In genomic region chr19:45995715-45996385, GRCh38 we compare ENCODE assay signal across 8 cellular contexts. TPM values are rescaled to one million over a fixed set of nuclear protein-coding genes. Genes with fewer than 3 reads are reported as not detected.
A peak's percentile ranks its signal among the peaks of the same experiment; 100 is the strongest.
DNase-seq lines count a peak whose midpoint lies in the region; ATAC-seq, FAIRE-seq and TF ChIP-seq lines count a peak whose summit lies in the region.

No MANE protein-coding gene starts in this region.

- no peaks in the 10 kb centered on the region for H3K9me3 Mint-ChIP-seq in naive thymus-derived CD8-positive, alpha-beta T cell

- ATAC-seq in gastroesophageal sphincter (no peak), HG03565 (IDR thresholded peaks at IDR 0.05; ENCODE audit: unreplicated experiment) (no peak), HG02884 (IDR thresholded peaks at IDR 0.05; ENCODE audit: unreplicated experiment) (no peak)
- ATAC-seq in naive thymus-derived CD8-positive, alpha-beta T cell: no peak

- DNase-seq in GM12891 (ENCODE audit: insufficient read length, low spot score) (no peak), RWPE1 (ENCODE audit: low spot score) (no peak)
- DNase-seq in naive thymus-derived CD8-positive, alpha-beta T cell: no peak
- no peak for DNase-seq in activated naive CD4-positive, alpha-beta T cell (lab: John Stamatoyannopoulos, UW)

- peak; percentile 5 for FAIRE-seq in GM12891 (lab: Jason Lieb, UNC)

- H3K4me1 ChIP-seq in gastroesophageal sphincter (peaks cover 0 to 34% (median 16%) of the 10 kb centered on the region in 3 donors), skeletal muscle tissue (ENCODE audit: control insufficient read depth in 3 of 3, insufficient read depth in 3 of 3, low read length in 3 of 3) (peaks cover 13% of the 10 kb centered on the region in 3 donors)

- peaks cover 24 to 32% (median 30%) of the 10 kb centered on the region in 4 donors for H3K4me1 Mint-ChIP-seq in naive thymus-derived CD8-positive, alpha-beta T cell

- peaks cover 0 to 11% (median 6%) of the 10 kb centered on the region in 3 donors for H3K36me3 Mint-ChIP-seq in naive thymus-derived CD8-positive, alpha-beta T cell

- peaks cover 25% of the 10 kb centered on the region for H3K27me3 ChIP-seq in gastroesophageal sphincter
- peaks cover 18 to 26% (median 19%) of the 10 kb centered on the region in 3 donors for H3K27me3 ChIP-seq in skeletal muscle tissue (ENCODE audit: control insufficient read depth in 3 of 3, insufficient read depth in 3 of 3, low read length in 3 of 3)

- H3K9ac ChIP-seq in skeletal muscle tissue (ENCODE audit: low read depth in 1 of 3, low read length in 3 of 3): peak overlapping the region; percentile 90 to 96 (median 94)

- H3K27ac Mint-ChIP-seq in naive thymus-derived CD8-positive, alpha-beta T cell: no peak overlapping the region

- H3K9me3 ChIP-seq in gastroesophageal sphincter (no peaks in the 10 kb centered on the region), skeletal muscle tissue (ENCODE audit: control insufficient read depth in 3 of 3, low read length in 3 of 3) (no peaks in the 10 kb centered on the region)

- CTCF ChIA-PET in RWPE1 (lab: Yijun Ruan, JAX): interaction anchor here (0.5 to 0.9 kb wide), 2 partner anchors 20 to 195 kb away, joined by 3 read pairs; no protein-coding TSS in a partner anchor

- POLR2A ChIA-PET in RWPE1 (lab: Yijun Ruan, JAX; ENCODE audit: low non-redundant PET): no interaction called here
- POLR2A ChIA-PET in naive thymus-derived CD8-positive, alpha-beta T cell (lab: Charles Lee): interaction anchor here (0.6 to 1.7 kb wide), 6 partner anchors 12 to 1477 kb away, joined by 3 to 6 read pairs (median 5); partner anchors contain the start of genes MYPOP, QPCTL, SIX5 and SNRPD2

- TF ChIP-seq POLR2A in GM12891 (IDR thresholded peaks at IDR 0.05; ENCODE audit: low read depth, low read length) (no peak; the same call in 1 of the 2 replicates), gastroesophageal sphincter (IDR thresholded peaks at IDR 0.05) (no peak)

- H3K27me3 Mint-ChIP-seq in naive thymus-derived CD8-positive, alpha-beta T cell: peaks cover 0 to 2% (median 1%) of the 10 kb centered on the region in 5 donors

- TF ChIP-seq EP300 in gastroesophageal sphincter (IDR thresholded peaks at IDR 0.05): no peak

- no peak overlapping the region for H3K4me3 Mint-ChIP-seq in naive thymus-derived CD8-positive, alpha-beta T cell

- H3K27ac ChIP-seq in RWPE1 (peak overlapping the region; percentile 62), gastroesophageal sphincter (peak overlapping the region; percentile 62 to 86 (median 84)), skeletal muscle tissue (ENCODE audit: low read depth, low read length) (peak overlapping the region; percentile 68)

- peaks cover 0 to 7% of the 10 kb centered on the region in 2 donors for H3K36me3 ChIP-seq in gastroesophageal sphincter
- H3K36me3 ChIP-seq in skeletal muscle tissue (ENCODE audit: control insufficient read depth in 3 of 3, insufficient read depth in 3 of 3, low read length in 3 of 3): peaks cover 7% of the 10 kb centered on the region in 3 donors

- H3K4me3 ChIP-seq in gastroesophageal sphincter (peak overlapping the region; percentile 70 to 92), skeletal muscle tissue (ENCODE audit: low read length in 3 of 3) (peak overlapping the region; percentile 88 to 91 (median 89))

- TF ChIP-seq CTCF in RWPE1 (conservative IDR thresholded peaks at IDR 0.05; ENCODE audit: low read depth): no peak
- TF ChIP-seq CTCF in gastroesophageal sphincter (IDR thresholded peaks at IDR 0.05): no peak

- WGBS in gastroesophageal sphincter (ENCODE audit: low coverage in 1 of 2), 2 donors: 10 to 11% methylated on average over 13 of the region's 13 CpGs

TF ChIP-seq in GM12891, 5 proteins besides CTCF, POLR2A, EP300 and RAD21:
- TF ChIP-seq TAF1 (IDR thresholded peaks at IDR 0.05; ENCODE audit: low read depth, low read length) (no peak), POLR2AphosphoS5 (IDR thresholded peaks at IDR 0.05; ENCODE audit: low read depth, low read length) (no peak), POU2F2 (IDR thresholded peaks at IDR 0.05; ENCODE audit: low read depth, low read length) (no peak), SPI1 (IDR thresholded peaks at IDR 0.05; ENCODE audit: low read depth, low read length) (no peak), PAX5 (IDR thresholded peaks at IDR 0.05; ENCODE audit: insufficient read depth, low read length, severe bottlenecking) (no peak)

RNA-seq across cellular contexts. Expression of gene CCDC61, which starts 0.6 kb away (rescaled TPM):
- polyA plus RNA-seq in GM12891 (2012; ENCODE audit: low read depth, missing spikeins): 11.4 TPM
- total RNA-seq in gastroesophageal sphincter: 1 to 10 TPM; 4.2 to 9.4 (median 6.4) TPM
- 4.2 TPM for total RNA-seq in skeletal muscle tissue
- total RNA-seq in naive thymus-derived CD8-positive, alpha-beta T cell: 10 to 100 TPM; 32.5 to 38.9 TPM
- polyA plus RNA-seq in naive thymus-derived CD8-positive, alpha-beta T cell: 10 to 100 TPM in 1 of 3 donors, 1 to 10 TPM in 2; 7.9 to 12.1 (median 8.6) TPM

RNA-seq across cellular contexts. Expression of gene NOVA2, which starts 22.2 kb away (rescaled TPM):
- polyA plus RNA-seq in GM12891 (2012; ENCODE audit: low read depth, missing spikeins): 0.01 TPM
- 1 to 10 TPM in 3 of 4 donors, under 1 TPM in 1; 0.67 to 5.1 (median 3.0) TPM for total RNA-seq in gastroesophageal sphincter
- 0.52 TPM for total RNA-seq in skeletal muscle tissue
- total RNA-seq in naive thymus-derived CD8-positive, alpha-beta T cell: not detected
- polyA plus RNA-seq in naive thymus-derived CD8-positive, alpha-beta T cell: not detected

RNA-seq across cellular contexts. Expression of gene PGLYRP1, which starts 27.0 kb away (rescaled TPM):
- polyA plus RNA-seq in GM12891 (2012; ENCODE audit: low read depth, missing spikeins): not detected
- total RNA-seq in gastroesophageal sphincter (not detected), skeletal muscle tissue (2.1 TPM)
- total RNA-seq in naive thymus-derived CD8-positive, alpha-beta T cell: not detected
- not detected for polyA plus RNA-seq in naive thymus-derived CD8-positive, alpha-beta T cell

RNA-seq across cellular contexts. Expression of gene IGFL4, which starts 45.0 kb away (rescaled TPM):
- not detected for polyA plus RNA-seq in GM12891 (2012; ENCODE audit: low read depth, missing spikeins)
- total RNA-seq in gastroesophageal sphincter (not detected), skeletal muscle tissue (3.1 TPM)
- not detected for total RNA-seq in naive thymus-derived CD8-positive, alpha-beta T cell
- polyA plus RNA-seq in naive thymus-derived CD8-positive, alpha-beta T cell: not detected
